In genomic region chr5:172426086-172426485, GRCh38 we compare ENCODE assay signal across 20 cellular contexts. TPM values are rescaled to one million over a fixed set of nuclear protein-coding genes. Genes with fewer than 3 reads are reported as not detected.
A peak's percentile ranks its signal among the peaks of the same experiment; 100 is the strongest.
DNase-seq lines count a peak whose midpoint lies in the region; ATAC-seq and TF ChIP-seq lines count a peak whose summit lies in the region.
"Had no signal": no experiment of that assay in that cellular context is flagged by ENCODE, and none has a peak within 500 bp of the region (broad histone marks: within the 10 kb centered on the region; RNA-seq: fewer than 3 reads in every experiment).

No MANE protein-coding gene starts in this region.

- DNase-seq in IMR-90 (no peak), dorsolateral prefrontal cortex (no peak), suprapubic skin (ENCODE audit: low spot score in 2 of 2) (peak in 1 of 2 donors; percentile 74), SKM-1 (lab: John Stamatoyannopoulos, UW; ENCODE audit: unreplicated experiment) (no peak)
- no peak for DNase-seq in activated CD4-positive, CD25-positive, alpha-beta regulatory T cell treated with anti-CD3 and anti-CD28 coated beads, Interleukin-2, amount 50 U/mL, for 72 hours
- DNase-seq: activated CD4-positive, alpha-beta memory T cell treated with anti-CD3 and anti-CD28 coated beads, Interleukin-2, amount 10 ng/mL, durations not matched to agents 7 days and 5 days; activated naive CD4-positive, alpha-beta T cell treated with anti-CD3 and anti-CD28 coated beads, Interleukin-2, amount 10 ng/mL, durations not matched to agents 7 days and 5 days; activated T-cell treated with anti-CD3 and anti-CD28 coated beads, Interleukin-2, amount 50 U/mL, for 1 hour; CD4-positive, alpha-beta memory T cell; effector CD8-positive, alpha-beta T cell; left lung; NCI-H1048; NCI-H2081 treated with DMSO at 0.1 percent for 48 hours; NCI-H524 treated with DMSO at 0.1 percent for 48 hours; SHP77; stimulated activated CD4-positive, alpha-beta T cell treated with anti-CD3 and anti-CD28 coated beads, Interleukin-4, amount 100 ng/mL, for 1 hour had no signal

- no peak for TF ChIP-seq POLR2A in IMR-90 (IDR thresholded peaks at IDR 0.05; ENCODE audit: low read depth, low read length)
- no peak for TF ChIP-seq POLR2A in suprapubic skin (IDR thresholded peaks at IDR 0.05)

- CTCF ChIA-PET in IMR-90 (lab: Yijun Ruan, JAX): no interaction called here

- TF ChIP-seq EP300 in suprapubic skin (IDR thresholded peaks at IDR 0.05): no peak

- dilution Hi-C loops in IMR-90 (cut with HindIII; ENCODE audit: low sequenced_read_pairs, unreplicated experiment): no loop called here

- H2BK15ac ChIP-seq in IMR-90 (ENCODE audit: low read depth, low read length): no peak overlapping the region

- H3K9ac ChIP-seq in IMR-90 (ENCODE audit: low read depth, low read length) (peak overlapping the region; percentile 25; the same call in 1 of the 2 replicates), muscle layer of colon (ENCODE audit: low read length) (no peak overlapping the region)

- peak overlapping the region; percentile 56; the same call in 1 of the 2 replicates for H3K27ac ChIP-seq in IMR-90 (ENCODE audit: insufficient read depth, low read length)
- H3K27ac ChIP-seq in dorsolateral prefrontal cortex: peak overlapping the region in 40 of 59 donors; percentile 5 to 96 (median 51)
- H3K27ac ChIP-seq in muscle layer of colon (ENCODE audit: low read depth, low read length): peak overlapping the region; percentile 63
- peak overlapping the region; percentile 80 for H3K27ac ChIP-seq in suprapubic skin

- H3K9me3 ChIP-seq in IMR-90 (ENCODE audit: control insufficient read depth, insufficient read depth, low read length): no peaks in the 10 kb centered on the region
- H3K9me3 ChIP-seq in muscle layer of colon (ENCODE audit: low read length): no peaks in the 10 kb centered on the region
- H3K9me3 ChIP-seq in suprapubic skin: no peaks in the 10 kb centered on the region
- H3K9me3 ChIP-seq: left lung had no signal

- no peak overlapping the region; the same call in 1 of the 2 replicates for H4K5ac ChIP-seq in IMR-90 (ENCODE audit: low read depth, low read length)

- H3K79me1 ChIP-seq in IMR-90 (ENCODE audit: low read depth in 1 of 2, low read length in 2 of 2): peaks cover 31 to 84% of the 10 kb centered on the region in 2 experiments

- POLR2A ChIA-PET in IMR-90 (lab: Charles Lee; ENCODE audit: unreplicated experiment): no interaction called here

- H4K8ac ChIP-seq in IMR-90 (ENCODE audit: low read depth in 2 of 2, low read length in 2 of 2): 0 out of 4 replicates have a peak overlapping the region, but pooled peaks of 1 of the 2 experiments have one; percentile 3

- no peak overlapping the region; the same call in 1 of the 2 replicates for H3K18ac ChIP-seq in IMR-90 (ENCODE audit: low read depth, low read length)

- H3K4me1 ChIP-seq in IMR-90 (ENCODE audit: control insufficient read depth, insufficient read depth, low read length) (peaks cover 26% of the 10 kb centered on the region; the same call in 1 of the 2 replicates), muscle layer of colon (ENCODE audit: insufficient read depth, low read length) (peaks cover 62% of the 10 kb centered on the region), suprapubic skin (peaks cover 95% of the 10 kb centered on the region)

- TF ChIP-seq RAD21 in IMR-90 (IDR thresholded peaks at IDR 0.05; ENCODE audit: low read length): no peak

- no peak overlapping the region for H3K4me3 ChIP-seq in IMR-90 (ENCODE audit: insufficient read depth, low read depth, low read length)
- no peak overlapping the region for H3K4me3 ChIP-seq in dorsolateral prefrontal cortex
- H3K4me3 ChIP-seq in muscle layer of colon (ENCODE audit: low read depth in 1 of 2, low read length in 2 of 2): no peak overlapping the region
- H3K4me3 ChIP-seq in suprapubic skin: no peak overlapping the region
- H3K4me3 ChIP-seq: left lung, skin epidermis had no signal

- H2BK20ac ChIP-seq in IMR-90 (ENCODE audit: low read depth, low read length): no peak overlapping the region

- no peak overlapping the region for H2AFZ ChIP-seq in IMR-90 (replicated peaks; ENCODE audit: low read length, poor library complexity)

- TF ChIP-seq CTCF in IMR-90 (conservative IDR thresholded peaks at IDR 0.05; ENCODE audit: low read depth, low read length) (no peak), dorsolateral prefrontal cortex (IDR thresholded peaks at IDR 0.05 in 54 of 56, conservative IDR thresholded peaks at IDR 0.05 in 2 of 56; ENCODE audit: low read depth in 1 of 56, partially characterized antibody in 56 of 56) (no peak), suprapubic skin (IDR thresholded peaks at IDR 0.05) (no peak)

- H2AK9ac ChIP-seq in IMR-90 (replicated peaks; ENCODE audit: low read depth, low read length, poor library complexity): no peak overlapping the region

- H3K23ac ChIP-seq in IMR-90 (ENCODE audit: low read depth, low read length): peak overlapping the region; percentile 68; the same call in 1 of the 2 replicates

- H4K91ac ChIP-seq in IMR-90 (ENCODE audit: insufficient read depth, low read depth, low read length): no peak overlapping the region

- intact Hi-C loops in IMR-90 (cut with micrococcal nuclease): no loop called here
- intact Hi-C loops in dorsolateral prefrontal cortex (cut with DNase I): no loop called here

- H3K27me3 ChIP-seq in IMR-90 (ENCODE audit: control insufficient read depth, insufficient read depth, low read length) (no peaks in the 10 kb centered on the region), dorsolateral prefrontal cortex (no peaks in the 10 kb centered on the region), muscle layer of colon (ENCODE audit: control insufficient read depth in 1 of 2, insufficient read depth in 2 of 2, low read length in 2 of 2) (no peaks in the 10 kb centered on the region), suprapubic skin (no peaks in the 10 kb centered on the region)
- H3K27me3 ChIP-seq: left lung had no signal

- no peak overlapping the region for H3K56ac ChIP-seq in IMR-90 (ENCODE audit: extremely low read depth, insufficient read depth, low read length)

- BruUV-seq in IMR-90 (replicated peaks; lab: Mats Ljungman, UMichigan): no TSS peak

- H4K20me1 ChIP-seq in IMR-90 (ENCODE audit: insufficient read depth, low read length): peaks cover 63% of the 10 kb centered on the region

- H2BK5ac ChIP-seq in IMR-90 (ENCODE audit: low read depth, low read length, poor library complexity, severe bottlenecking): no peak overlapping the region

- 0 out of 2 replicates have a peak overlapping the region, but pooled peaks have one; percentile 35 for H3K14ac ChIP-seq in IMR-90 (replicated peaks; ENCODE audit: low read depth, low read length)

- H2AK5ac ChIP-seq in IMR-90 (ENCODE audit: low read depth, low read length): no peak overlapping the region; the same call in 1 of the 2 replicates

- ATAC-seq in IMR-90 (ENCODE audit: low read depth) (peak; percentile 35), GM19324 (IDR thresholded peaks at IDR 0.05; ENCODE audit: low FRiP score, unreplicated experiment) (no peak), GM21447 (IDR thresholded peaks at IDR 0.05; ENCODE audit: unreplicated experiment) (no peak)
- ATAC-seq: left lung had no signal

- in situ Hi-C loops in IMR-90 (cut with MboI; ENCODE audit: low sequenced_read_pairs): no loop called here

- 60% methylated on average over 2 of the region's 7 CpGs; no CpG with 5 or more reads in 1 of the 2 experiments for WGBS in IMR-90 (ENCODE audit: extremely low coverage in 2 of 2, insufficient read length in 1 of 2), 2 experiments
- 67% methylated on average over 7 of the region's 7 CpGs for WGBS in suprapubic skin

- H3K4me2 ChIP-seq in IMR-90 (ENCODE audit: low read depth, low read length): no peak overlapping the region; the same call in 1 of the 2 replicates

- no peak overlapping the region for H3K4ac ChIP-seq in IMR-90 (ENCODE audit: low read depth, low read length)

- no peak overlapping the region for H2BK120ac ChIP-seq in IMR-90 (ENCODE audit: low read depth, low read length)

- H3K36me3 ChIP-seq in IMR-90 (ENCODE audit: control insufficient read depth, insufficient read depth, low read length) (peaks cover 17% of the 10 kb centered on the region; the same call in 1 of the 2 replicates), muscle layer of colon (ENCODE audit: insufficient read depth, low read length) (peaks cover 6% of the 10 kb centered on the region), suprapubic skin (peaks cover 13% of the 10 kb centered on the region)

- peaks cover 34% of the 10 kb centered on the region; the same call in 1 of the 2 replicates for H3K9me1 ChIP-seq in IMR-90 (ENCODE audit: insufficient read depth, low read length)

TF ChIP-seq in IMR-90, 13 proteins besides CTCF, POLR2A, EP300 and RAD21:
- no peak for TF ChIP-seq CHD1 (IDR thresholded peaks at IDR 0.05; ENCODE audit: low read depth, low read length)
- no peak for TF ChIP-seq MAFK (IDR thresholded peaks at IDR 0.05; ENCODE audit: low read depth, low read length)
- no peak for TF ChIP-seq RCOR1 (IDR thresholded peaks at IDR 0.05; ENCODE audit: insufficient replicate concordance, low read length)
- no peak for TF ChIP-seq NFE2L2 (IDR thresholded peaks at IDR 0.05; ENCODE audit: low read depth, low read length)
- TF ChIP-seq SMC3 (IDR thresholded peaks at IDR 0.05; ENCODE audit: low read depth, low read length): no peak
- no peak for TF ChIP-seq MXI1 (IDR thresholded peaks at IDR 0.05; ENCODE audit: borderline replicate concordance, low read depth, low read length)
- TF ChIP-seq CEBPB (IDR thresholded peaks at IDR 0.05; ENCODE audit: low read depth, low read length): no peak
- TF ChIP-seq FOS (IDR thresholded peaks at IDR 0.05; ENCODE audit: low read depth, low read length): no peak
- no peak for TF ChIP-seq ELK1 (IDR thresholded peaks at IDR 0.05; ENCODE audit: borderline replicate concordance, low read depth, low read length)
TF ChIP-seq in IMR-90: peak in this region for 0.

RNA-seq across cellular contexts. Expression of gene SH3PXD2B, which starts 28.2 kb away (rescaled TPM):
- total RNA-seq in IMR-90 (2012; rRNA removed) (7.8 and 8.2 TPM in 2 replicates), dorsolateral prefrontal cortex (10 to 100 TPM in 119 of 120 experiments, 1 to 10 TPM in 1; 9.2 to 63.2 (median 19.7) TPM), suprapubic skin (10 to 100 TPM; 29.1 to 42.1 (median 31.3) TPM)
- 14.4 and 15.0 TPM in 2 replicates for polyA plus RNA-seq in IMR-90 (2012; rRNA removed)
- 6.6 and 11.4 TPM in 2 replicates for polyA plus RNA-seq in IMR-90 (2012; cell fraction: cytosol; rRNA removed)
- 16.7 and 24.7 TPM in 2 replicates for polyA plus RNA-seq in IMR-90 (2012; cell fraction: nucleus; rRNA removed; ENCODE audit: low replicate concordance)
- polyA plus RNA-seq: CD4-positive, alpha-beta memory T cell had no signal
